7 cellular contexts compared by ENCODE assay signal in genomic region chr7:122802211-122802833, GRCh38.
DNase-seq lines count a peak whose midpoint lies in the region; ATAC-seq and TF ChIP-seq lines count a peak whose summit lies in the region.

No MANE protein-coding gene starts in this region.

- no peaks in the 10 kb centered on the region for H3K9me3 ChIP-seq in SU-DHL-6 (ENCODE audit: insufficient read depth, low read length)
- H3K9me3 ChIP-seq in left ventricle myocardium inferior (replicated peaks) = no peaks in the 10 kb centered on the region
- H3K9me3 ChIP-seq in stomach = no peaks in the 10 kb centered on the region
- H3K9me3 ChIP-seq in SK-N-SH = no peaks in the 10 kb centered on the region

- H3K36me3 ChIP-seq in SU-DHL-6 (ENCODE audit: low read length) = no peaks in the 10 kb centered on the region
- no peaks in the 10 kb centered on the region for H3K36me3 ChIP-seq in left ventricle myocardium inferior
- no peaks in the 10 kb centered on the region for H3K36me3 ChIP-seq in stomach
- H3K36me3 ChIP-seq in SK-N-SH (replicated peaks in 1 of 2; ENCODE audit: control insufficient read depth in 1 of 2, insufficient read depth in 2 of 2, low read length in 1 of 2) = no peaks in the 10 kb centered on the region

- H3K4me3 ChIP-seq in SU-DHL-6 (ENCODE audit: insufficient read depth, low read length, poor library complexity, severe bottlenecking) = no peak overlapping the region
- H3K4me3 ChIP-seq in left ventricle myocardium inferior = peak overlapping the region; percentile 46
- no peak overlapping the region for H3K4me3 ChIP-seq in stomach
- no peak overlapping the region for H3K4me3 ChIP-seq in SK-N-SH (ENCODE audit: low read depth in 2 of 2, low read length in 1 of 2)

- no peaks in the 10 kb centered on the region for H3K9me2 ChIP-seq in SU-DHL-6 (replicated peaks; ENCODE audit: insufficient read depth, low read length)
- H3K9me2 ChIP-seq in SK-N-SH = no peaks in the 10 kb centered on the region

- H2AFZ ChIP-seq in SU-DHL-6 (ENCODE audit: low read depth, low read length, severe bottlenecking) (peak overlapping the region; percentile 47), SK-N-SH (ENCODE audit: low read depth) (no peak overlapping the region; the same call in 1 of the 2 replicates)

- no peaks in the 10 kb centered on the region for H3F3A ChIP-seq in SU-DHL-6 (ENCODE audit: insufficient read depth)
- H3F3A ChIP-seq in SK-N-SH (replicated peaks; ENCODE audit: insufficient read depth) = no peaks in the 10 kb centered on the region

- TF ChIP-seq EP300 in stomach (IDR thresholded peaks at IDR 0.05) (no peak), SK-N-SH (IDR thresholded peaks at IDR 0.05; ENCODE audit: borderline replicate concordance in 1 of 2, low read depth in 1 of 2, low read length in 1 of 2) (no peak)

- intact Hi-C loops in left ventricle myocardium inferior (cut with micrococcal nuclease) = loop anchor here (10.0 kb wide), 1 partner anchor 82 kb away; the partner anchor contains the start of gene CADPS2
- intact Hi-C loops in stomach (cut with DNase I; ENCODE audit: low total_unique reads) = no loop called here

- no peaks in the 10 kb centered on the region for H3K36me3 Mint-ChIP-seq in T-cell

- H3K4me1 ChIP-seq in left ventricle myocardium inferior = peaks cover 40% of the 10 kb centered on the region
- peaks cover 0 to 24% (median 9%) of the 10 kb centered on the region in 4 donors for H3K4me1 ChIP-seq in stomach
- H3K4me1 ChIP-seq in SK-N-SH (ENCODE audit: control insufficient read depth in 1 of 2, insufficient read depth in 2 of 2, low read depth in 1 of 2, low read length in 1 of 2) = peaks cover 0 to 8% of the 10 kb centered on the region in 2 experiments; a peak in 1 of 4 replicates

- H3K9me3 Mint-ChIP-seq in T-cell = peaks cover 0 to 3% (median 0%) of the 10 kb centered on the region in 3 donors

- peak overlapping the region; percentile 14 for H3K4me2 ChIP-seq in SU-DHL-6 (ENCODE audit: low read depth, low read length, poor library complexity, severe bottlenecking)
- no peak overlapping the region for H3K4me2 ChIP-seq in SK-N-SH

- H3K27ac ChIP-seq in SU-DHL-6 (ENCODE audit: low read depth, low read length) = no peak overlapping the region
- H3K27ac ChIP-seq in left ventricle myocardium inferior (replicated peaks) = peak overlapping the region; percentile 88
- H3K27ac ChIP-seq in stomach = peak overlapping the region in 3 of 5 donors; percentile 26 to 55 (median 31)
- H3K27ac ChIP-seq in SK-N-SH (ENCODE audit: low read depth in 2 of 2, low read length in 1 of 2) = no peak overlapping the region

- H4K20me1 ChIP-seq in SU-DHL-6 (ENCODE audit: low read depth, low read length) (no peaks in the 10 kb centered on the region), SK-N-SH (ENCODE audit: insufficient read depth) (no peaks in the 10 kb centered on the region)

- H3K79me2 ChIP-seq in SU-DHL-6 (ENCODE audit: insufficient read depth, low read length) (no peaks in the 10 kb centered on the region), SK-N-SH (ENCODE audit: insufficient read depth) (no peaks in the 10 kb centered on the region)

- TF ChIP-seq POLR2A in stomach (IDR thresholded peaks at IDR 0.05) = no peak

- H3K27ac Mint-ChIP-seq in T-cell = no peak overlapping the region

- WGBS in stomach, 5 donors = 43 to 59% (median 51%) methylated on average over 6 of the region's 6 CpGs
- 8% methylated on average over 6 of the region's 6 CpGs for WGBS in SK-N-SH (ENCODE audit: low lambda C conversion rate)

- no peak for TF ChIP-seq CTCF in SU-DHL-6 (IDR thresholded peaks at IDR 0.05; ENCODE audit: insufficient read depth, low read length, poor library complexity, severe bottlenecking)
- no peak for TF ChIP-seq CTCF in left ventricle myocardium inferior (IDR thresholded peaks at IDR 0.05; ENCODE audit: borderline replicate concordance)
- TF ChIP-seq CTCF in stomach (IDR thresholded peaks at IDR 0.05) = no peak
- TF ChIP-seq CTCF in SK-N-SH (IDR thresholded peaks at IDR 0.05) = no peak

- no peaks in the 10 kb centered on the region for H3K27me3 ChIP-seq in SU-DHL-6 (ENCODE audit: low read length)
- no peaks in the 10 kb centered on the region for H3K27me3 ChIP-seq in left ventricle myocardium inferior (ENCODE audit: low read depth)
- no peaks in the 10 kb centered on the region for H3K27me3 ChIP-seq in stomach
- H3K27me3 ChIP-seq in SK-N-SH (ENCODE audit: insufficient read depth) = no peaks in the 10 kb centered on the region

- H3K9ac ChIP-seq in SU-DHL-6 (ENCODE audit: low read length) = no peak overlapping the region
- H3K9ac ChIP-seq in SK-N-SH = no peak overlapping the region

- DNase-seq in left ventricle myocardium inferior (peak; percentile 24), stomach (no peak), SK-N-SH (no peak), T-cell (no peak), retina (no peak)

- no peaks in the 10 kb centered on the region for H3K27me3 Mint-ChIP-seq in T-cell

- POLR2A ChIA-PET in SK-N-SH (lab: Yijun Ruan, JAX) (no interaction called here), T-cell (lab: Charles Lee) (no interaction called here)

- no peak for TF ChIP-seq RAD21 in SK-N-SH (IDR thresholded peaks at IDR 0.05; ENCODE audit: low read length)

- ATAC-seq in HG02610 (IDR thresholded peaks at IDR 0.05; ENCODE audit: unreplicated experiment) = peak; percentile 44
- ATAC-seq in T-cell (replicated peaks in 1 of 4) = no peak

- CTCF ChIA-PET in SK-N-SH (lab: Yijun Ruan, JAX) (no interaction called here), T-cell (lab: Charles Lee) (no interaction called here)

- H3K4me3 Mint-ChIP-seq in T-cell = no peak overlapping the region

- H3K4me1 Mint-ChIP-seq in T-cell = no peaks in the 10 kb centered on the region

TF ChIP-seq in SK-N-SH, 30 proteins besides CTCF, POLR2A, EP300 and RAD21:
- no peak for TF ChIP-seq NRF1 (IDR thresholded peaks at IDR 0.05; ENCODE audit: low read depth, low read length)
- no peak for TF ChIP-seq MXI1 (IDR thresholded peaks at IDR 0.05; ENCODE audit: low read depth, low read length)
- TF ChIP-seq TCF12 (IDR thresholded peaks at IDR 0.05) = no peak
- no peak for TF ChIP-seq TAF1 (IDR thresholded peaks at IDR 0.05; ENCODE audit: borderline replicate concordance, low read depth, low read length)
- no peak for TF ChIP-seq NFIC (IDR thresholded peaks at IDR 0.05; ENCODE audit: borderline replicate concordance)
- no peak for TF ChIP-seq PBX3 (IDR thresholded peaks at IDR 0.05)
- TF ChIP-seq, protein P1, sequence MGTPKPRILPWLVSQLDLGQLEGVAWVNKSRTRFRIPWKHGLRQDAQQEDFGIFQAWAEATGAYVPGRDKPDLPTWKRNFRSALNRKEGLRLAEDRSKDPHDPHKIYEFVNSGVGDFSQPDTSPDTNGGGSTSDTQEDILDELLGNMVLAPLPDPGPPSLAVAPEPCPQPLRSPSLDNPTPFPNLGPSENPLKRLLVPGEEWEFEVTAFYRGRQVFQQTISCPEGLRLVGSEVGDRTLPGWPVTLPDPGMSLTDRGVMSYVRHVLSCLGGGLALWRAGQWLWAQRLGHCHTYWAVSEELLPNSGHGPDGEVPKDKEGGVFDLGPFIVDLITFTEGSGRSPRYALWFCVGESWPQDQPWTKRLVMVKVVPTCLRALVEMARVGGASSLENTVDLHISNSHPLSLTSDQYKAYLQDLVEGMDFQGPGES (IDR thresholded peaks at IDR 0.05; ENCODE audit: low read depth, low read length) = no peak
- TF ChIP-seq MEF2A (IDR thresholded peaks at IDR 0.05; ENCODE audit: borderline replicate concordance, low read depth) = no peak
- TF ChIP-seq CHD2 (IDR thresholded peaks at IDR 0.05; ENCODE audit: low read length, partially characterized antibody) = no peak
- no peak for TF ChIP-seq FOXJ3 (CRISPR knock-in tag; IDR thresholded peaks at IDR 0.05)
- TF ChIP-seq FOSL2 (IDR thresholded peaks at IDR 0.05; ENCODE audit: borderline replicate concordance, low read depth) = no peak
- TF ChIP-seq EZH2phosphoT487 (IDR thresholded peaks at IDR 0.05; ENCODE audit: borderline replicate concordance, low read depth) = no peak
- TF ChIP-seq YY1 (IDR thresholded peaks at IDR 0.05; ENCODE audit: low read depth) = no peak
TF ChIP-seq in SK-N-SH: peak in this region for 0.

Comparison
In these comparisons a context has a peak if more than half of its experiments do, and no peak if none do; other contexts are left out.
1. H3K27ac ChIP-seq: peak in left ventricle myocardium inferior (single experiment) and stomach (3 of 5); none in SU-DHL-6 (single experiment) and SK-N-SH (0 of 2).